Comparison of ENCODE assay signal across 1 cellular context in the genomic region with DNA sequence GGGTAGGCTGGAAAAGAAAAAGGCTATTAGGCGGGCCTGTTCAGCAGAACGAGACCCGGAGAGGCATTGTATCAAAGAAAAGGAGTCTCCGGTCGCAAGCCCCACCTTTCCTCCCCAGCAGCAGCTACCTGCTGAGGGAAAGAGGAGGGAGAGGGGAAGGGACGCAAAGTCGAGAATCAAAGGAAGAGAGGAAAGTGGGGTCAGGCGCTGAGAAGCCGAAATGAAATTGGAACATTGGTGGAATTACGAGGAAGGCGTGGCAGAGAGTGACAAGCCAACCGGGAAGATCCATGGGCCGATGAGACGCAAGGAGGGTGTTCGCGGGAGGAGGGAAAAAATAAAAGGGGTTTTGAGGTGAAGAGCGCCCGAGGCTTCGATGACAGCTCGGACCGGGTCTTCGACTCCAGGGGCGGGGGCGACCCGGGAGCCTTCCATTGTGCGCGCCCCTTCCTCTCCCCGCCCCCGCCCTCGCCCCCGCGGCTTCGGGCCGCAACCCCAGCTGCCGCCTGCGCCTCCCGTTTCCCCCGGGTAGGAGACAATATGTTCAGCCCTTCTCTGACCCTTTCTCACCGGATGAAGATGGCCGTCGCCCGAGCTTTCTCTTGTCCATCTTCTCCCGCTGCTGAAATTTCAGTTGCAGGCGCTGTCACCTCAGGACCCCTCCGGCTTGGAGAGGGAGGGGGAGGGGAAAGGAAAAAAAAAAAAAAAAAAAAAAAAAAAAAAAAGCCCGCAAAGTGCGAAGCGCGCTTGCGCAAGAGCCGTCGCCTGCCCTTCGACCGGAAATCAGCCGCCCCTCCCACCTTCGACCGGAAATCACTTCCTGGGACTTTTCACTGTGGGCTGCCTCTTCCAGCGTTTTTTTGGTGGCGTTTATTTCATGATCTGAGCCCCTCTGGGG.
TF ChIP-seq lines count a peak whose summit lies in the region.

Gene SENP7 (minus strand): TSS at position 692 of the 898 bp plus-strand sequence. CDS start 82 bp downstream, at position 610.

TF ChIP-seq in HepG2, 621 proteins besides CTCF, POLR2A, EP300 and RAD21 (continued from another document and continues in another):
- TF ChIP-seq DZIP1 (CRISPR knock-in tag; IDR thresholded peaks at IDR 0.05) (no peak), IKZF1 (IDR thresholded peaks at IDR 0.05) (no peak), ZNF446 (CRISPR knock-in tag; IDR thresholded peaks at IDR 0.05) (no peak), TAF1 (CRISPR knock-in tag; IDR thresholded peaks at IDR 0.05) (peak; percentile 25; the same call in 1 of the 2 replicates), ZNF44 (CRISPR knock-in tag; IDR thresholded peaks at IDR 0.05) (no peak), THAP7 (CRISPR knock-in tag; IDR thresholded peaks at IDR 0.05) (no peak), MED13 (CRISPR knock-in tag; IDR thresholded peaks at IDR 0.05) (no peak), CENPX (CRISPR knock-in tag; IDR thresholded peaks at IDR 0.05) (no peak), CHD4 (IDR thresholded peaks at IDR 0.05; ENCODE audit: borderline replicate concordance, low read length) (no peak), GPN1 (CRISPR knock-in tag; IDR thresholded peaks at IDR 0.05; ENCODE audit: borderline replicate concordance) (no peak), CHCHD3 (CRISPR knock-in tag; IDR thresholded peaks at IDR 0.05) (no peak), CBX2 (IDR thresholded peaks at IDR 0.05; ENCODE audit: low read depth, low read length) (no peak), CBX2 (CRISPR knock-in tag; IDR thresholded peaks at IDR 0.05; ENCODE audit: low read depth) (no peak), NFE2L1 (CRISPR knock-in tag; IDR thresholded peaks at IDR 0.05; ENCODE audit: borderline replicate concordance) (no peak), GFI1 (CRISPR knock-in tag; IDR thresholded peaks at IDR 0.05; ENCODE audit: borderline replicate concordance) (no peak), POLR2AphosphoS5 (IDR thresholded peaks at IDR 0.05; ENCODE audit: low read depth, low read length) (peak; percentile 87), ZFP36L1 (CRISPR knock-in tag; IDR thresholded peaks at IDR 0.05) (no peak), SIN3B (IDR thresholded peaks at IDR 0.05; ENCODE audit: low read length) (no peak), ZNF451 (CRISPR knock-in tag; IDR thresholded peaks at IDR 0.05) (no peak), ARNTL (CRISPR knock-in tag; IDR thresholded peaks at IDR 0.05) (no peak), ZNF788 (CRISPR knock-in tag; IDR thresholded peaks at IDR 0.05; ENCODE audit: borderline replicate concordance) (0 out of 2 replicates have a peak, but pooled peaks have one; percentile 26), ZIK1 (CRISPR knock-in tag; IDR thresholded peaks at IDR 0.05; ENCODE audit: borderline replicate concordance, low read depth) (no peak), ISL2 (CRISPR knock-in tag; IDR thresholded peaks at IDR 0.05) (no peak), TARDBP (CRISPR knock-in tag; IDR thresholded peaks at IDR 0.05) (peak; percentile 64; the same call in 1 of the 2 replicates), HNRNPLL (IDR thresholded peaks at IDR 0.05; ENCODE audit: low read depth, low read length, poor library complexity, severe bottlenecking) (peak; percentile 58), PRPF4 (IDR thresholded peaks at IDR 0.05; ENCODE audit: low read depth, low read length, poor library complexity, severe bottlenecking) (no peak), ZNF557 (CRISPR knock-in tag; IDR thresholded peaks at IDR 0.05) (no peak), FOXC1 (CRISPR knock-in tag; IDR thresholded peaks at IDR 0.05; ENCODE audit: borderline replicate concordance) (no peak), JUN (CRISPR knock-in tag; IDR thresholded peaks at IDR 0.05) (no peak), ISX (CRISPR knock-in tag; conservative IDR thresholded peaks at IDR 0.05) (0 out of 2 replicates have a peak, but pooled peaks have one; percentile 37), MZF1 (CRISPR knock-in tag; IDR thresholded peaks at IDR 0.05; ENCODE audit: borderline replicate concordance) (no peak), BRCA1 (CRISPR knock-in tag; IDR thresholded peaks at IDR 0.05) (no peak), MTA1 (CRISPR knock-in tag; IDR thresholded peaks at IDR 0.05; ENCODE audit: borderline replicate concordance) (no peak), KLF12 (CRISPR knock-in tag; IDR thresholded peaks at IDR 0.05; ENCODE audit: borderline replicate concordance) (no peak), CHD2 (IDR thresholded peaks at IDR 0.05; ENCODE audit: low read depth, low read length) (no peak), ATF7-NPFF (CRISPR knock-in tag; IDR thresholded peaks at IDR 0.05; ENCODE audit: low read depth) (no peak), ZNF672 (CRISPR knock-in tag; IDR thresholded peaks at IDR 0.05) (no peak), ZBTB33 (CRISPR knock-in tag; IDR thresholded peaks at IDR 0.05) (no peak), REXO4 (CRISPR knock-in tag; IDR thresholded peaks at IDR 0.05; ENCODE audit: borderline replicate concordance) (no peak)
- TF ChIP-seq, protein P1, sequence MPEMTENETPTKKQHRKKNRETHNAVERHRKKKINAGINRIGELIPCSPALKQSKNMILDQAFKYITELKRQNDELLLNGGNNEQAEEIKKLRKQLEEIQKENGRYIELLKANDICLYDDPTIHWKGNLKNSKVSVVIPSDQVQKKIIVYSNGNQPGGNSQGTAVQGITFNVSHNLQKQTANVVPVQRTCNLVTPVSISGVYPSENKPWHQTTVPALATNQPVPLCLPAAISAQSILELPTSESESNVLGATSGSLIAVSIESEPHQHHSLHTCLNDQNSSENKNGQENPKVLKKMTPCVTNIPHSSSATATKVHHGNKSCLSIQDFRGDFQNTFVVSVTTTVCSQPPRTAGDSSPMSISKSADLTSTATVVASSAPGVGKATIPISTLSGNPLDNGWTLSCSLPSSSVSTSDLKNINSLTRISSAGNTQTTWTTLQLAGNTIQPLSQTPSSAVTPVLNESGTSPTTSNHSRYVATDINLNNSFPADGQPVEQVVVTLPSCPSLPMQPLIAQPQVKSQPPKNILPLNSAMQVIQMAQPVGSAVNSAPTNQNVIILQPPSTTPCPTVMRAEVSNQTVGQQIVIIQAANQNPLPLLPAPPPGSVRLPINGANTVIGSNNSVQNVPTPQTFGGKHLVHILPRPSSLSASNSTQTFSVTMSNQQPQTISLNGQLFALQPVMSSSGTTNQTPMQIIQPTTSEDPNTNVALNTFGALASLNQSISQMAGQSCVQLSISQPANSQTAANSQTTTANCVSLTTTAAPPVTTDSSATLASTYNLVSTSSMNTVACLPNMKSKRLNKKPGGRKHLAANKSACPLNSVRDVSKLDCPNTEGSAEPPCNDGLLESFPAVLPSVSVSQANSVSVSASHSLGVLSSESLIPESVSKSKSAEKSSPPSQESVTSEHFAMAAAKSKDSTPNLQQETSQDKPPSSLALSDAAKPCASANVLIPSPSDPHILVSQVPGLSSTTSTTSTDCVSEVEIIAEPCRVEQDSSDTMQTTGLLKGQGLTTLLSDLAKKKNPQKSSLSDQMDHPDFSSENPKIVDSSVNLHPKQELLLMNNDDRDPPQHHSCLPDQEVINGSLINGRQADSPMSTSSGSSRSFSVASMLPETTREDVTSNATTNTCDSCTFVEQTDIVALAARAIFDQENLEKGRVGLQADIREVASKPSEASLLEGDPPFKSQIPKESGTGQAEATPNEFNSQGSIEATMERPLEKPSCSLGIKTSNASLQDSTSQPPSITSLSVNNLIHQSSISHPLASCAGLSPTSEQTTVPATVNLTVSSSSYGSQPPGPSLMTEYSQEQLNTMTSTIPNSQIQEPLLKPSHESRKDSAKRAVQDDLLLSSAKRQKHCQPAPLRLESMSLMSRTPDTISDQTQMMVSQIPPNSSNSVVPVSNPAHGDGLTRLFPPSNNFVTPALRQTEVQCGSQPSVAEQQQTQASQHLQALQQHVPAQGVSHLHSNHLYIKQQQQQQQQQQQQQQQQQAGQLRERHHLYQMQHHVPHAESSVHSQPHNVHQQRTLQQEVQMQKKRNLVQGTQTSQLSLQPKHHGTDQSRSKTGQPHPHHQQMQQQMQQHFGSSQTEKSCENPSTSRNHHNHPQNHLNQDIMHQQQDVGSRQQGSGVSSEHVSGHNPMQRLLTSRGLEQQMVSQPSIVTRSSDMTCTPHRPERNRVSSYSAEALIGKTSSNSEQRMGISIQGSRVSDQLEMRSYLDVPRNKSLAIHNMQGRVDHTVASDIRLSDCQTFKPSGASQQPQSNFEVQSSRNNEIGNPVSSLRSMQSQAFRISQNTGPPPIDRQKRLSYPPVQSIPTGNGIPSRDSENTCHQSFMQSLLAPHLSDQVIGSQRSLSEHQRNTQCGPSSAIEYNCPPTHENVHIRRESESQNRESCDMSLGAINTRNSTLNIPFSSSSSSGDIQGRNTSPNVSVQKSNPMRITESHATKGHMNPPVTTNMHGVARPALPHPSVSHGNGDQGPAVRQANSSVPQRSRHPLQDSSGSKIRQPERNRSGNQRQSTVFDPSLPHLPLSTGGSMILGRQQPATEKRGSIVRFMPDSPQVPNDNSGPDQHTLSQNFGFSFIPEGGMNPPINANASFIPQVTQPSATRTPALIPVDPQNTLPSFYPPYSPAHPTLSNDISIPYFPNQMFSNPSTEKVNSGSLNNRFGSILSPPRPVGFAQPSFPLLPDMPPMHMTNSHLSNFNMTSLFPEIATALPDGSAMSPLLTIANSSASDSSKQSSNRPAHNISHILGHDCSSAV (CRISPR knock-in tag; IDR thresholded peaks at IDR 0.05; ENCODE audit: borderline replicate concordance): no peak
- TF ChIP-seq, protein P2, sequence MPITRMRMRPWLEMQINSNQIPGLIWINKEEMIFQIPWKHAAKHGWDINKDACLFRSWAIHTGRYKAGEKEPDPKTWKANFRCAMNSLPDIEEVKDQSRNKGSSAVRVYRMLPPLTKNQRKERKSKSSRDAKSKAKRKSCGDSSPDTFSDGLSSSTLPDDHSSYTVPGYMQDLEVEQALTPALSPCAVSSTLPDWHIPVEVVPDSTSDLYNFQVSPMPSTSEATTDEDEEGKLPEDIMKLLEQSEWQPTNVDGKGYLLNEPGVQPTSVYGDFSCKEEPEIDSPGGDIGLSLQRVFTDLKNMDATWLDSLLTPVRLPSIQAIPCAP (CRISPR knock-in tag; IDR thresholded peaks at IDR 0.05; ENCODE audit: low read depth): no peak
- TF ChIP-seq, protein P3, sequence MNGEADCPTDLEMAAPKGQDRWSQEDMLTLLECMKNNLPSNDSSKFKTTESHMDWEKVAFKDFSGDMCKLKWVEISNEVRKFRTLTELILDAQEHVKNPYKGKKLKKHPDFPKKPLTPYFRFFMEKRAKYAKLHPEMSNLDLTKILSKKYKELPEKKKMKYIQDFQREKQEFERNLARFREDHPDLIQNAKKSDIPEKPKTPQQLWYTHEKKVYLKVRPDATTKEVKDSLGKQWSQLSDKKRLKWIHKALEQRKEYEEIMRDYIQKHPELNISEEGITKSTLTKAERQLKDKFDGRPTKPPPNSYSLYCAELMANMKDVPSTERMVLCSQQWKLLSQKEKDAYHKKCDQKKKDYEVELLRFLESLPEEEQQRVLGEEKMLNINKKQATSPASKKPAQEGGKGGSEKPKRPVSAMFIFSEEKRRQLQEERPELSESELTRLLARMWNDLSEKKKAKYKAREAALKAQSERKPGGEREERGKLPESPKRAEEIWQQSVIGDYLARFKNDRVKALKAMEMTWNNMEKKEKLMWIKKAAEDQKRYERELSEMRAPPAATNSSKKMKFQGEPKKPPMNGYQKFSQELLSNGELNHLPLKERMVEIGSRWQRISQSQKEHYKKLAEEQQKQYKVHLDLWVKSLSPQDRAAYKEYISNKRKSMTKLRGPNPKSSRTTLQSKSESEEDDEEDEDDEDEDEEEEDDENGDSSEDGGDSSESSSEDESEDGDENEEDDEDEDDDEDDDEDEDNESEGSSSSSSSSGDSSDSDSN (CRISPR knock-in tag; IDR thresholded peaks at IDR 0.05): peak; percentile 61
- TF ChIP-seq, protein P4, sequence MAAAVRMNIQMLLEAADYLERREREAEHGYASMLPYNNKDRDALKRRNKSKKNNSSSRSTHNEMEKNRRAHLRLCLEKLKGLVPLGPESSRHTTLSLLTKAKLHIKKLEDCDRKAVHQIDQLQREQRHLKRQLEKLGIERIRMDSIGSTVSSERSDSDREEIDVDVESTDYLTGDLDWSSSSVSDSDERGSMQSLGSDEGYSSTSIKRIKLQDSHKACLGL (CRISPR knock-in tag; IDR thresholded peaks at IDR 0.05): no peak
